Comparison of ENCODE assay signal across 8 cellular contexts in the genomic region with DNA sequence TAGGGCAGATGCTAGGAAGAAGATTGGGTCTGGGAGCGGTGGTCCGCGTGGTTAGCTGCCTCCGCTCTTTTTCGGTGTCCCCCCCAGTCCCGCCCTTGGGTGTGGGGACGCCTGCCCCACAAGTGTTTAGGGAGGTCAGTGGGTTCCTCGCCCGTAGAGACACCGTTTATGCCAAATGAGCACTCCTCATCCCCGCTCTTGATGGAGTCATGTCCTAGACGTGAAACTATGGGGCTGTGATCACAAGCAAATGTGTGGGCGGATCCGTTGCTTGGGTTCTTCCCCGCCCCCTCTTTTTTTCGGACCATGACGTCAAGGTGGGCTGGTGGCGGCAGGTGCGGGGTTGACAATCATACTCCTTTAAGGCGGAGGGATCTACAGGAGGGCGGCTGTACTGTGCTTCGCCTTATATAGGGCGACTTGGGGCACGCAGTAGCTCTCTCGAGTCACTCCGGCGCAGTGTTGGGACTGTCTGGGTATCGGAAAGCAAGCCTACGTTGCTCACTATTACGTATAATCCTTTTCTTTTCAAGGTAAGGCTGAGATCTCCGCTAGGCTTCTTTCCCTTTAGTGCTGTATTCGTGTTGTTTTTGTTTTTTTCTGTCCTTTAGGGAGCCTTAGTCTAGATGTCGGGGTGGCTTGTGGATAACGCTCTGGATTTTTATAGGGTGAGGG. TPM values are rescaled to one million over a fixed set of nuclear protein-coding genes. Genes with fewer than 3 reads are reported as not detected.
DNase-seq lines count a peak whose midpoint lies in the region; ATAC-seq, FAIRE-seq and TF ChIP-seq lines count a peak whose summit lies in the region.

A gene (plus strand): TSS at position 439 of the 675 bp plus-strand sequence. CDS start 1,529 bp downstream, outside the sequence.

- H3K9me3 Mint-ChIP-seq in CD14-positive monocyte, result peaks cover 0 to 2% (median 0%) of the 10 kb centered on the region in 7 donors
- no peaks in the 10 kb centered on the region for H3K9me3 Mint-ChIP-seq in activated CD4-positive, alpha-beta T cell treated with anti-CD3 and anti-CD28 coated beads, Interleukin-2, amount 10 ng/mL, durations not matched to agents 7 days and 5 days
- H3K9me3 Mint-ChIP-seq in dendritic cell treated with granulocyte-macrophage colony-stimulating factor and Interleukin-4, amounts not matched to agents 40 ng/mL and 50 ng/mL, for 4 days, result no peaks in the 10 kb centered on the region

- H3K36me3 Mint-ChIP-seq in CD14-positive monocyte, result peaks cover 34 to 35% of the 10 kb centered on the region in 2 donors
- H3K36me3 Mint-ChIP-seq in activated CD4-positive, alpha-beta T cell treated with anti-CD3 and anti-CD28 coated beads, Interleukin-2, amount 10 ng/mL, durations not matched to agents 7 days and 5 days (ENCODE audit: low read depth), result peaks cover 48% of the 10 kb centered on the region
- H3K36me3 Mint-ChIP-seq in dendritic cell treated with granulocyte-macrophage colony-stimulating factor and Interleukin-4, amounts not matched to agents 40 ng/mL and 50 ng/mL, for 4 days (ENCODE audit: low read depth), result peaks cover 57% of the 10 kb centered on the region

- POLR2A ChIA-PET in activated CD4-positive, alpha-beta T cell treated with anti-CD3 and anti-CD28 coated beads, Interleukin-2, amount 10 ng/mL, durations not matched to agents 7 days and 5 days (lab: Charles Lee), result interaction anchor here (0.5 to 1.9 kb wide), 5 partner anchors 9 to 144 kb away, joined by 3 to 15 read pairs (median 3); a partner anchor contains a TSS
- POLR2A ChIA-PET in HepG2 (lab: Yijun Ruan, JAX), result interaction anchor here (0.6 to 8.4 kb wide), 45 partner anchors 9 to 620 kb away, joined by 3 to 264 read pairs (median 6); a partner anchor contains a TSS

- H3K4me1 ChIP-seq in HepG2 (ENCODE audit: insufficient read depth, low read length), result peaks cover 72% of the 10 kb centered on the region

- intact Hi-C loops in CD14-positive monocyte (cut with micrococcal nuclease), result loop anchor here in 1 of 2 donors (5.0 kb wide), 1 partner anchor 619 kb away; a partner anchor contains a TSS
- intact Hi-C loops in dendritic cell treated with granulocyte-macrophage colony-stimulating factor and Interleukin-4, amounts not matched to agents 40 ng/mL and 50 ng/mL, for 4 days (cut with micrococcal nuclease), result no loop called here
- intact Hi-C loops in HepG2 (cut with micrococcal nuclease; ENCODE audit: unreplicated experiment), result no loop called here

- peaks cover 20 to 38% of the 10 kb centered on the region in 2 experiments for H3K36me3 ChIP-seq in HepG2 (replicated peaks in 1 of 2; ENCODE audit: control insufficient read depth in 1 of 2, insufficient read depth in 2 of 2, low read length in 2 of 2)

- H3K4me1 Mint-ChIP-seq in CD14-positive monocyte, result peaks cover 29% of the 10 kb centered on the region
- peaks cover 48% of the 10 kb centered on the region for H3K4me1 Mint-ChIP-seq in activated CD4-positive, alpha-beta T cell treated with anti-CD3 and anti-CD28 coated beads, Interleukin-2, amount 10 ng/mL, durations not matched to agents 7 days and 5 days
- H3K4me1 Mint-ChIP-seq in dendritic cell treated with granulocyte-macrophage colony-stimulating factor and Interleukin-4, amounts not matched to agents 40 ng/mL and 50 ng/mL, for 4 days (ENCODE audit: low read depth), result peaks cover 47% of the 10 kb centered on the region

- H3K4me3 Mint-ChIP-seq in CD14-positive monocyte, result peak within 1 kb of the TSS; percentile 96 to 98
- peak within 1 kb of the TSS; percentile 99 for H3K4me3 Mint-ChIP-seq in activated CD4-positive, alpha-beta T cell treated with anti-CD3 and anti-CD28 coated beads, Interleukin-2, amount 10 ng/mL, durations not matched to agents 7 days and 5 days
- H3K4me3 Mint-ChIP-seq in dendritic cell treated with granulocyte-macrophage colony-stimulating factor and Interleukin-4, amounts not matched to agents 40 ng/mL and 50 ng/mL, for 4 days, result peak within 1 kb of the TSS; percentile 97

- no peaks in the 10 kb centered on the region; a peak in 1 of 5 replicates for H3K27me3 ChIP-seq in HepG2 (ENCODE audit: control insufficient read depth in 1 of 2, insufficient read depth in 2 of 2, low read length in 2 of 2)

- peak within 1 kb of the TSS; percentile 81 to 97 (median 87) for H3K4me3 ChIP-seq in HepG2 (replicated peaks in 1 of 3; ENCODE audit: insufficient read depth in 1 of 3, low read depth in 2 of 3, low read length in 3 of 3)

- H3K27me3 Mint-ChIP-seq in CD14-positive monocyte (ENCODE audit: low read depth in 3 of 3), result peaks cover 0 to 9% (median 0%) of the 10 kb centered on the region in 3 donors
- H3K27me3 Mint-ChIP-seq in activated CD4-positive, alpha-beta T cell treated with anti-CD3 and anti-CD28 coated beads, Interleukin-2, amount 10 ng/mL, durations not matched to agents 7 days and 5 days, result no peaks in the 10 kb centered on the region
- H3K27me3 Mint-ChIP-seq in dendritic cell treated with granulocyte-macrophage colony-stimulating factor and Interleukin-4, amounts not matched to agents 40 ng/mL and 50 ng/mL, for 4 days, result peaks cover 5% of the 10 kb centered on the region

- peak; percentile 94 for DNase-seq in CD14-positive monocyte (ENCODE audit: low spot score)
- DNase-seq in NCI-H69 (lab: John Stamatoyannopoulos, UW), result peak; percentile 100
- DNase-seq in activated CD4-positive, alpha-beta T cell treated with anti-CD3 and anti-CD28 coated beads, Interleukin-2, amount 10 ng/mL, durations not matched to agents 7 days and 5 days, result peak; percentile 97
- peak; percentile 98 for DNase-seq in HepG2 (ENCODE audit: low spot score)
- DNase-seq in stimulated activated CD4-positive, alpha-beta T cell treated with anti-CD3 and anti-CD28 coated beads, Interleukin-2, amount 100 ng/mL, for 48 hours, result peak; percentile 91 to 95

- no TSS peak for BruUV-seq in HepG2 (replicated peaks; lab: Mats Ljungman, UMichigan)

- H3K9ac ChIP-seq in HepG2 (ENCODE audit: insufficient read depth, low read depth, low read length), result peak within 1 kb of the TSS; percentile 99

- WGBS in HepG2 (ENCODE audit: low lambda C conversion rate), result under 1% methylated on average over 25 of the region's 34 CpGs

- peak within 1 kb of the TSS; percentile 94 to 97 (median 96) for H3K27ac Mint-ChIP-seq in CD14-positive monocyte
- H3K27ac Mint-ChIP-seq in activated CD4-positive, alpha-beta T cell treated with anti-CD3 and anti-CD28 coated beads, Interleukin-2, amount 10 ng/mL, durations not matched to agents 7 days and 5 days, result peak within 1 kb of the TSS; percentile 95
- peak within 1 kb of the TSS; percentile 92 for H3K27ac Mint-ChIP-seq in dendritic cell treated with granulocyte-macrophage colony-stimulating factor and Interleukin-4, amounts not matched to agents 40 ng/mL and 50 ng/mL, for 4 days

- H3K27ac ChIP-seq in HepG2 (ENCODE audit: extremely low read length, insufficient read depth, low read length), result peak within 1 kb of the TSS; percentile 96

- in situ Hi-C loops in HepG2 (cut with HindIII; ENCODE audit: extremely low pct_ligation_motif_present, low pct_unique_long_range_greater_than_20kb), result no loop called here

- H3K79me2 ChIP-seq in HepG2 (ENCODE audit: insufficient read depth, low read length), result peaks cover 53% of the 10 kb centered on the region

- TF ChIP-seq POLR2A in HepG2 (IDR thresholded peaks at IDR 0.05; ENCODE audit: insufficient read depth in 1 of 2, low read depth in 2 of 2, low read length in 2 of 2), result peak in 1 of 2 experiments; percentile 100; a peak in 2 of 4 replicates

- peak; percentile 22; the same call in 1 of the 2 replicates for TF ChIP-seq RAD21 in HepG2 (CRISPR knock-in tag; IDR thresholded peaks at IDR 0.05)

- ATAC-seq in GM19372 (IDR thresholded peaks at IDR 0.05; ENCODE audit: low read depth, unreplicated experiment) (peak; percentile 63), HG03521 (IDR thresholded peaks at IDR 0.05; ENCODE audit: unreplicated experiment) (peak; percentile 60), HepG2 (peak; percentile 65)

- CTCF ChIA-PET in activated CD4-positive, alpha-beta T cell treated with anti-CD3 and anti-CD28 coated beads, Interleukin-2, amount 10 ng/mL, durations not matched to agents 7 days and 5 days (lab: Charles Lee), result interaction anchor here (0.7 to 7.8 kb wide), 7 partner anchors 9 to 85 kb away, joined by 3 to 66 read pairs (median 5); a partner anchor contains a TSS
- CTCF ChIA-PET in HepG2 (lab: Yijun Ruan, JAX; ENCODE audit: low intra/inter-chr PET ratio, low total read pairs), result no interaction called here

- peak within 1 kb of the TSS; percentile 85 for H3K4me2 ChIP-seq in HepG2 (ENCODE audit: low read depth, low read length)

- peaks cover 49% of the 10 kb centered on the region for H4K20me1 ChIP-seq in HepG2 (ENCODE audit: insufficient read depth, low read length)

- H2AFZ ChIP-seq in HepG2 (ENCODE audit: low read length), result no peak within 1 kb of the TSS

- TF ChIP-seq CTCF in CD14-positive monocyte (IDR thresholded peaks at IDR 0.05) (no peak), HepG2 (CRISPR knock-in tag; IDR thresholded peaks at IDR 0.05) (no peak)

- H3K9me3 ChIP-seq in HepG2 (ENCODE audit: low read length), result no peaks in the 10 kb centered on the region

- TF ChIP-seq EP300 in HepG2 (IDR thresholded peaks at IDR 0.05; ENCODE audit: low read depth in 2 of 2, low read length in 2 of 2), result peak; percentile 37 to 65; a peak in 3 of 4 replicates
- no peak; the same call in 1 of the 2 replicates for TF ChIP-seq EP300 in HepG2 (CRISPR knock-in tag; IDR thresholded peaks at IDR 0.05; ENCODE audit: borderline replicate concordance)

- FAIRE-seq in HepG2 (lab: Jason Lieb, UNC), result peak; percentile 82

RNA-seq across cellular contexts. Expression of the gene that starts here (rescaled TPM):
- polyA plus RNA-seq in CD14-positive monocyte (100 to 1,000 TPM; 119 to 145 TPM), HepG2 (2011; rRNA removed) (1,076 and 1,325 TPM in 2 replicates)
- 100 to 1,000 TPM; 522 to 571 TPM for total RNA-seq in activated CD4-positive, alpha-beta T cell treated with anti-CD3 and anti-CD28 coated beads, Interleukin-2, amount 10 ng/mL, durations not matched to agents 7 days and 5 days
- total RNA-seq in HepG2 (2016; rRNA removed; fragmentation: Illumina TruSeq; extraction: Trizol), result 1,472 and 2,212 TPM in 2 replicates
- total RNA-seq in HepG2 (2016; cell fraction: cytosol; rRNA removed; fragmentation: Illumina TruSeq; extraction: Trizol; ENCODE audit: low read depth), result 123 and 155 TPM in 2 replicates
- 1,508 and 1,964 TPM in 2 replicates for total RNA-seq in HepG2 (2016; cell fraction: insoluble cytoplasmic fraction; rRNA removed; fragmentation: Illumina TruSeq; extraction: Trizol)
- total RNA-seq in HepG2 (2016; cell fraction: membrane; rRNA removed; fragmentation: Illumina TruSeq; extraction: Trizol), result 383 and 490 TPM in 2 replicates
- total RNA-seq in HepG2 (2016; cell fraction: nucleus; rRNA removed; fragmentation: Illumina TruSeq; extraction: Trizol), result 1,014 and 1,081 TPM in 2 replicates
- polyA plus RNA-seq in HepG2 (2011; cell fraction: cytosol; rRNA removed), result 1,072 and 1,224 TPM in 2 replicates
- polyA plus RNA-seq in HepG2 (2011; cell fraction: nucleus; rRNA removed), result 279 and 406 TPM in 2 replicates
- polyA plus RNA-seq in HepG2 (2012), result 1,683 and 1,883 TPM in 2 replicates
- 155 and 188 TPM in 2 replicates for polyA plus RNA-seq in HepG2 (2016; cell fraction: cytosol; fragmentation: Illumina TruSeq; extraction: Trizol; ENCODE audit: low read depth)
- 2,023 and 2,380 TPM in 2 replicates for polyA plus RNA-seq in HepG2 (2016; cell fraction: insoluble cytoplasmic fraction; fragmentation: Illumina TruSeq; extraction: Trizol; ENCODE audit: low read depth)
- polyA plus RNA-seq in HepG2 (2016; cell fraction: membrane; fragmentation: Illumina TruSeq; extraction: Trizol; ENCODE audit: low read depth), result 336 and 456 TPM in 2 replicates
- 1,245 and 1,272 TPM in 2 replicates for polyA plus RNA-seq in HepG2 (2016; cell fraction: nucleus; fragmentation: Illumina TruSeq; extraction: Trizol; ENCODE audit: insufficient read depth, low read depth)
- 1,001 and 1,123 TPM in 2 replicates for polyA minus RNA-seq in HepG2 (2011; rRNA and poly(A)+ RNA removed; ENCODE audit: low replicate concordance)
- 1,091 and 1,101 TPM in 2 replicates for polyA minus RNA-seq in HepG2 (2011; cell fraction: cytosol; rRNA and poly(A)+ RNA removed)
- 271 and 440 TPM in 2 replicates for polyA minus RNA-seq in HepG2 (2011; cell fraction: nucleus; rRNA and poly(A)+ RNA removed)

Comparison
In these comparisons a context has a peak if more than half of its experiments do, and no peak if none do; other contexts are left out.
1. Peak in every context shown above with its lines: DNase-seq, ATAC-seq, H3K4me3 ChIP-seq and H3K27ac ChIP-seq.